In genomic region chr2:1707771-1708351, GRCh38 we compare ENCODE assay signal across 8 cellular contexts. TPM values are rescaled to one million over a fixed set of nuclear protein-coding genes. Genes with fewer than 3 reads are reported as not detected.
DNase-seq lines count a peak whose midpoint lies in the region; ATAC-seq and TF ChIP-seq lines count a peak whose summit lies in the region.

No MANE protein-coding gene starts in this region.

- DNase-seq in AG20443 (ENCODE audit: low spot score) (peak; percentile 85), NCI-H2081 treated with DMSO at 0.1 percent for 48 hours (lab: John Stamatoyannopoulos, UW) (peak; percentile 31), colonic mucosa (peak; percentile 72), mesendoderm (peak; percentile 98)

- no peak overlapping the region for H3K18ac ChIP-seq in mesendoderm (ENCODE audit: low read length)

- H3K9ac ChIP-seq in colonic mucosa (ENCODE audit: low read depth in 2 of 2, low read length in 2 of 2): peak overlapping the region; percentile 26 to 35
- peak overlapping the region; percentile 56 for H3K9ac ChIP-seq in mesendoderm (ENCODE audit: low read length)

- no peaks in the 10 kb centered on the region for H3K36me3 ChIP-seq in colonic mucosa
- H3K36me3 ChIP-seq in mesendoderm (ENCODE audit: control insufficient read depth, insufficient read depth, low read length): no peaks in the 10 kb centered on the region

- no peak overlapping the region for H2BK15ac ChIP-seq in mesendoderm (replicated peaks; ENCODE audit: low read depth)

- peak overlapping the region; percentile 19 for H3K4me2 ChIP-seq in mesendoderm (ENCODE audit: low read length)

- no peak overlapping the region for H3K4ac ChIP-seq in mesendoderm (ENCODE audit: low read depth, low read length)

- TF ChIP-seq CTCF in colonic mucosa (IDR thresholded peaks at IDR 0.05): no peak

- peak overlapping the region; percentile 79 for H3K56ac ChIP-seq in mesendoderm (ENCODE audit: low read length)

- no peak overlapping the region for H4K5ac ChIP-seq in mesendoderm (ENCODE audit: low read length)

- WGBS in mesendoderm (ENCODE audit: extremely low coverage, insufficient coverage, low lambda C conversion rate): no CpG with 5 or more reads among the region's 21 CpGs

- H2BK5ac ChIP-seq in mesendoderm (ENCODE audit: low read length): peak overlapping the region; percentile 51

- no peak overlapping the region for H4K8ac ChIP-seq in mesendoderm (ENCODE audit: low read depth, low read length)

- peaks cover 12% of the 10 kb centered on the region for H3K79me1 ChIP-seq in mesendoderm (ENCODE audit: low read length)

- no peak overlapping the region for H2BK120ac ChIP-seq in mesendoderm (ENCODE audit: low read depth, low read length)

- H3K27ac ChIP-seq in colonic mucosa: peak overlapping the region; percentile 26
- H3K27ac ChIP-seq in mesendoderm (ENCODE audit: low read depth, low read length): peak overlapping the region; percentile 90

- intact Hi-C loops in colonic mucosa (cut with DNase I): no loop called here

- H3K23ac ChIP-seq in mesendoderm (ENCODE audit: low read length): no peak overlapping the region

- no peaks in the 10 kb centered on the region for H3K9me3 ChIP-seq in colonic mucosa

- H2AK5ac ChIP-seq in mesendoderm (ENCODE audit: low read length): peak overlapping the region; percentile 48

- H3K27me3 ChIP-seq in colonic mucosa (no peaks in the 10 kb centered on the region), mesendoderm (ENCODE audit: insufficient read depth, low read length, poor library complexity) (no peaks in the 10 kb centered on the region)

- H3K4me3 ChIP-seq in colonic mucosa (no peak overlapping the region), mesendoderm (ENCODE audit: low read length) (no peak overlapping the region)

- H3K79me2 ChIP-seq in mesendoderm (ENCODE audit: control insufficient read depth, insufficient read depth, low read length): peaks cover 18% of the 10 kb centered on the region

- ATAC-seq in HG03469 (IDR thresholded peaks at IDR 0.05; ENCODE audit: unreplicated experiment) (no peak), HG03442 (IDR thresholded peaks at IDR 0.05; ENCODE audit: unreplicated experiment) (no peak), GM18502 (IDR thresholded peaks at IDR 0.05; ENCODE audit: poor library complexity, unreplicated experiment) (no peak), GM18517 (IDR thresholded peaks at IDR 0.05; ENCODE audit: unreplicated experiment) (no peak)

- H3K4me1 ChIP-seq in colonic mucosa (peaks cover 4% of the 10 kb centered on the region), mesendoderm (ENCODE audit: control insufficient read depth, low read depth, low read length) (peaks cover 15% of the 10 kb centered on the region)

RNA-seq across cellular contexts. Expression of gene PXDN, which starts 36.5 kb away (rescaled TPM):
- total RNA-seq in colonic mucosa: 10 to 100 TPM in 1 of 2 donors, 1 to 10 TPM in 1; 9.5 to 20.0 TPM
- polyA plus RNA-seq in mesendoderm (2013, experiment 1 of 2): 60.4 TPM
- 60.8 TPM for polyA plus RNA-seq in mesendoderm (2013, experiment 2 of 2)

Comparison
In these comparisons a context has a peak if more than half of its experiments do, and no peak if none do; other contexts are left out.
1. DNase-seq: peak in every context shown above with its lines; median percentile 98 in mesendoderm; 85 in AG20443; 72 in colonic mucosa; 31 in NCI-H2081 treated with DMSO at 0.1 percent for 48 hours.